Comparison of ENCODE assay signal across 2 cellular contexts in the genomic region with DNA sequence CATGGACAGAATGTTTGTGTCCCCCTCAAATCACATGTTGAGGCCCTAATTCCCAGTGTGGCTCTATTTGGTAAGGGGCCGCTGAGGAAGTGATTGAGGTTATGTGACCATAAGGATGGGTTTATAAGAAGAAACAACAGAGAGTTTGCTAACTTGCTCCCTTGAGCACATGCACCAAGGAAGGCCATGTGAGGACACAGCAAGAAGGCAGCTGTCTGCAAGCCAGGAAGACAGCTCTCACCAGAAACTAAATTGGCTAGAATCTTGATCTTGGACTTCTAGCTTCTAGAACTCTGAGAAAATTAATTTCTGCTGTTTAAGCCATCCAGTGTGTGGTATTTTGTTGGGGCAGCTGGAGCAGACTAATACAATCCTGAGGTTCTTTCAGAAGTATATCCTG.
TF ChIP-seq lines count a peak whose summit lies in the region.

No MANE protein-coding gene starts in this region.

TF ChIP-seq in SK-N-SH, 30 proteins besides CTCF, POLR2A, EP300 and RAD21 (continued from another document):
- no peak for TF ChIP-seq FOSL2 (IDR thresholded peaks at IDR 0.05; ENCODE audit: borderline replicate concordance, low read depth)
- TF ChIP-seq, protein P1, sequence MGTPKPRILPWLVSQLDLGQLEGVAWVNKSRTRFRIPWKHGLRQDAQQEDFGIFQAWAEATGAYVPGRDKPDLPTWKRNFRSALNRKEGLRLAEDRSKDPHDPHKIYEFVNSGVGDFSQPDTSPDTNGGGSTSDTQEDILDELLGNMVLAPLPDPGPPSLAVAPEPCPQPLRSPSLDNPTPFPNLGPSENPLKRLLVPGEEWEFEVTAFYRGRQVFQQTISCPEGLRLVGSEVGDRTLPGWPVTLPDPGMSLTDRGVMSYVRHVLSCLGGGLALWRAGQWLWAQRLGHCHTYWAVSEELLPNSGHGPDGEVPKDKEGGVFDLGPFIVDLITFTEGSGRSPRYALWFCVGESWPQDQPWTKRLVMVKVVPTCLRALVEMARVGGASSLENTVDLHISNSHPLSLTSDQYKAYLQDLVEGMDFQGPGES (IDR thresholded peaks at IDR 0.05; ENCODE audit: low read depth, low read length) = no peak

TF ChIP-seq in SK-N-SH treated with all-trans-retinoic acid at 6 μM for 48 hours, 23 proteins besides CTCF, POLR2A, EP300 and RAD21 (continued from another document):
- TF ChIP-seq ZC3H10 (CRISPR knock-in tag; IDR thresholded peaks at IDR 0.05) = no peak
- no peak for TF ChIP-seq PPARA (CRISPR knock-in tag; IDR thresholded peaks at IDR 0.05; ENCODE audit: borderline replicate concordance)
